ENCODE assay signal across 37 cellular contexts in genomic region chr3:149364624-149365023, GRCh38. TPM values are rescaled to one million over a fixed set of nuclear protein-coding genes. Genes with fewer than 3 reads are reported as not detected.
"Had no signal": no experiment of that assay in that cellular context is flagged by ENCODE, and none has a peak within 500 bp of the region (broad histone marks: within the 10 kb centered on the region; RNA-seq: fewer than 3 reads in every experiment).

No MANE protein-coding gene starts in this region.

- H3K36me3 ChIP-seq: adrenal gland, cardiac muscle cell, colonic mucosa, WERI-Rb-1 had no signal

- H3K27me3 ChIP-seq: adrenal gland, body of pancreas, cardiac muscle cell, colonic mucosa, esophagus squamous epithelium had no signal

- DNase-seq: activated B cell treated with CpG ODN at 0.5 μM for 24 hours; activated CD4-positive, alpha-beta memory T cell treated with anti-CD3 and anti-CD28 coated beads for 36 hours; activated CD4-positive, alpha-beta T cell treated with anti-CD3 and anti-CD28 coated beads for 48 hours; activated CD8-positive, alpha-beta memory T cell treated with anti-CD3 and anti-CD28 coated beads, Interleukin-2, amount 10 ng/mL, durations not matched to agents 7 days and 5 days; activated CD8-positive, alpha-beta memory T cell treated with anti-CD3 and anti-CD28 coated beads, Interleukin-2, amount 50 U/mL, for 4 hours; activated CD8-positive, alpha-beta T cell treated with anti-CD3 and anti-CD28 coated beads, Interleukin-2, amount 10 ng/mL, durations not matched to agents 7 days and 5 days; activated effector memory CD4-positive, alpha-beta T cell treated with anti-CD3 and anti-CD28 coated beads, Interleukin-2, amount 50 U/mL, for 16 hours; activated naive CD4-positive, alpha-beta T cell treated with anti-CD3 and anti-CD28 coated beads for 36 hours; activated naive CD8-positive, alpha-beta T cell treated with anti-CD3 and anti-CD28 coated beads for 36 hours; activated naive CD8-positive, alpha-beta T cell treated with anti-CD3 and anti-CD28 coated beads, Interleukin-2, amount 50 U/mL, for 24 hours; activated T-cell treated with anti-CD3 and anti-CD28 coated beads, Interleukin-2, amount 50 U/mL, for 1 hour; activated T-cell treated with anti-CD3 and anti-CD28 coated beads, Interleukin-2, amount 50 U/mL, for 48 hours; adrenal gland; amygdala; aorta; body of pancreas; central memory CD4-positive, alpha-beta T cell; cerebellar nuclear complex; colonic mucosa; effector CD8-positive, alpha-beta T cell; erythroblast; esophagus squamous epithelium; head of caudate nucleus; T-helper 1 cell; T-helper 17 cell; T1000; WERI-Rb-1 had no signal

- FAIRE-seq: endometrium, endothelial cell of umbilical vein, frontal cortex had no signal

- H3K4me3 ChIP-seq: adrenal gland, body of pancreas, cardiac muscle cell, colonic mucosa, esophagus squamous epithelium had no signal

- ATAC-seq: activated CD4-positive, CD25-positive, alpha-beta regulatory T cell treated with anti-CD3 and anti-CD28 coated beads, Interleukin-2, amount 50 U/mL, for 24 hours; activated CD8-positive, alpha-beta memory T cell treated with anti-CD3 and anti-CD28 coated beads, Interleukin-2, amount 10 ng/mL, durations not matched to agents 7 days and 5 days; activated CD8-positive, alpha-beta T cell treated with anti-CD3 and anti-CD28 coated beads, Interleukin-2, amount 10 ng/mL, durations not matched to agents 7 days and 5 days; activated naive CD8-positive, alpha-beta T cell treated with anti-CD3 and anti-CD28 coated beads, Interleukin-2, amount 50 U/mL, for 24 hours; body of pancreas; T-helper 17 cell had no signal

RNA-seq across cellular contexts. Expression of gene TM4SF1, which starts 12.8 kb away (rescaled TPM):
- total RNA-seq: activated B cell treated with CpG ODN at 0.5 μM for 24 hours; activated CD8-positive, alpha-beta memory T cell treated with anti-CD3 and anti-CD28 coated beads for 36 hours; activated CD8-positive, alpha-beta memory T cell treated with anti-CD3 and anti-CD28 coated beads, Interleukin-2, amount 10 ng/mL, durations not matched to agents 7 days and 5 days; activated CD8-positive, alpha-beta T cell treated with anti-CD3 and anti-CD28 coated beads, Interleukin-2, amount 10 ng/mL, durations not matched to agents 7 days and 5 days; activated naive CD4-positive, alpha-beta T cell treated with anti-CD3 and anti-CD28 coated beads for 36 hours; activated naive CD8-positive, alpha-beta T cell treated with anti-CD3 and anti-CD28 coated beads for 36 hours; activated T-helper 2 cell treated with anti-CD3 and anti-CD28 coated beads, Interferon-gamma antibody, Interleukin-2, Interleukin-4, amounts not matched to agents 10 μg/mL and 5 μg/mL and 100 μg/mL, durations not matched to agents 14 hours and 24 hours and 36 hours had no signal

RNA-seq across cellular contexts. Expression of gene TM4SF18, which starts 31.2 kb away (rescaled TPM):
- total RNA-seq: activated B cell treated with CpG ODN at 0.5 μM for 24 hours; activated CD4-positive, alpha-beta memory T cell treated with anti-CD3 and anti-CD28 coated beads for 36 hours; activated CD8-positive, alpha-beta memory T cell treated with anti-CD3 and anti-CD28 coated beads for 36 hours; activated CD8-positive, alpha-beta memory T cell treated with anti-CD3 and anti-CD28 coated beads, Interleukin-2, amount 10 ng/mL, durations not matched to agents 7 days and 5 days; activated CD8-positive, alpha-beta T cell treated with anti-CD3 and anti-CD28 coated beads, Interleukin-2, amount 10 ng/mL, durations not matched to agents 7 days and 5 days; activated naive CD4-positive, alpha-beta T cell treated with anti-CD3 and anti-CD28 coated beads for 36 hours; activated naive CD8-positive, alpha-beta T cell treated with anti-CD3 and anti-CD28 coated beads for 36 hours; activated T-helper 1 cell treated with anti-CD3 and anti-CD28 coated beads, Interleukin-12 subunit alpha, Interleukin-12 subunit beta, Interleukin-2, Interleukin-4 antibody, amounts not matched to agents 30 ng/mL and 10 ng/mL and 1 ng/mL, durations not matched to agents 14 hours and 24 hours and 36 hours; activated T-helper 2 cell treated with anti-CD3 and anti-CD28 coated beads, Interferon-gamma antibody, Interleukin-2, Interleukin-4, amounts not matched to agents 10 μg/mL and 5 μg/mL and 100 μg/mL, durations not matched to agents 14 hours and 24 hours and 36 hours; fibroblast of lung; fibroblast of villous mesenchyme; T-helper 17 cell had no signal
